ENCODE assay signal across 8 cellular contexts in the genomic region with DNA sequence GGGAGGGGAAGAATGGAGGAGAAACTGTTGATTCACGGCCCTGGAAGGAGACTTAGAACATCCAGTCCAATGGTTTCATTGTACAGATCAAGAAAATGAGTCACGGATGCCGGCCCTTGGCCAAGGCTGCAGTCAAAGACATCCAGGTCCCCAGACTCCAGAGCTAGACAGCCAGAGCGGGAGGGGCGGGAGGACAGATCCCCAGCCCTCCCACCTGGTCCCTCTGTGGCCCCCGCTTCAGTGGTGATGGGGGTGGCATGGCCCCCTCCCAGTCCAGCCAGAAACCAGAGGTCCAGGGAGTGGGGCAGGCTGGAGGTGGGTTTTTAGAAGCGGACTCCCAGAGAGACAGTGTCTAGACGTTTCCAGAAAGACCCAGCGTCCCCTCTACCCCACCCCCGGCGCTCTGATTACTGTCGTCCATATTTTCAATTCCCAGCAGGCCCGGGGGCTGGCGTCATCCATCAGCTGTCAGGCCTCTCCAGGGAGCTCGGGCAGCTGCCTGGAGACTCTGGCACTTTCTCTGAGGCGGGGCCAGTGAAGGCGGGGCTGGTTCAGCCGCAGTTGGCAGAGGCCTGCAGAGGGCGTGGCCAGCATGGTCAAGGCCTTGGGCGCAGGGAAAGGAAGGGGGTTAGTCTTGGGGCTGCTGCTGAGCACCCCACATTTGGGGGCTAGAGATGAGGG. TPM values are rescaled to one million over a fixed set of nuclear protein-coding genes. Genes with fewer than 3 reads are reported as not detected.
DNase-seq lines count a peak whose midpoint lies in the region; ATAC-seq and TF ChIP-seq lines count a peak whose summit lies in the region.

No MANE protein-coding gene starts in this region.

- no peaks in the 10 kb centered on the region for H3K27me3 Mint-ChIP-seq in CD4-positive, alpha-beta T cell

- TF ChIP-seq POLR2A in esophagus squamous epithelium (IDR thresholded peaks at IDR 0.05) (peak in 3 of 4 donors; percentile 11 to 38 (median 11)), vagina (IDR thresholded peaks at IDR 0.05) (peak in 1 of 2 donors; percentile 33)

- peaks cover 4% of the 10 kb centered on the region for H3K4me1 Mint-ChIP-seq in CD4-positive, alpha-beta T cell (ENCODE audit: low read depth)

- CTCF ChIA-PET in CD4-positive, alpha-beta T cell (lab: Charles Lee), result interaction anchor here (0.6 kb wide), 1 partner anchor 214 kb away, joined by 6 read pairs; no protein-coding TSS in a partner anchor

- H3K4me1 ChIP-seq in esophagus squamous epithelium (peaks cover 51 to 100% (median 70%) of the 10 kb centered on the region in 3 donors), mucosa of stomach (ENCODE audit: control insufficient read depth, insufficient read depth, low read length) (peaks cover 82% of the 10 kb centered on the region), vagina (peaks cover 77% of the 10 kb centered on the region)

- H3K4me3 Mint-ChIP-seq in CD4-positive, alpha-beta T cell, result no peak overlapping the region

- no peak for ATAC-seq in CD4-positive, alpha-beta T cell (ENCODE audit: poor library complexity)

- H3K4me3 ChIP-seq in esophagus squamous epithelium (peak overlapping the region; percentile 17 to 66 (median 38)), mucosa of stomach (ENCODE audit: low read length) (peak overlapping the region; percentile 56), vagina (peak overlapping the region; percentile 28 to 34)

- no peak overlapping the region for H3K27ac Mint-ChIP-seq in CD4-positive, alpha-beta T cell

- H3K27me3 ChIP-seq in esophagus squamous epithelium (no peaks in the 10 kb centered on the region), mucosa of stomach (ENCODE audit: control insufficient read depth, insufficient read depth, low read length) (no peaks in the 10 kb centered on the region), vagina (no peaks in the 10 kb centered on the region)
- no peaks in the 10 kb centered on the region for H3K27me3 ChIP-seq in CD4-positive, alpha-beta T cell (ENCODE audit: control insufficient read depth, insufficient read depth, low read length)

- intact Hi-C loops in esophagus squamous epithelium (cut with DNase I), result no loop called here
- intact Hi-C loops in vagina (cut with DNase I), result no loop called here
- intact Hi-C loops in CD4-positive, alpha-beta T cell (cut with DNase I, micrococcal nuclease), result no loop called here

- peak overlapping the region; percentile 96 for H3K9ac ChIP-seq in mucosa of stomach (ENCODE audit: low read length)

- H3K36me3 ChIP-seq in esophagus squamous epithelium, result no peaks in the 10 kb centered on the region
- H3K36me3 ChIP-seq in mucosa of stomach (ENCODE audit: control insufficient read depth, insufficient read depth, low read length), result no peaks in the 10 kb centered on the region
- no peaks in the 10 kb centered on the region for H3K36me3 ChIP-seq in vagina

- TF ChIP-seq CTCF in esophagus squamous epithelium (IDR thresholded peaks at IDR 0.05), result no peak
- no peak for TF ChIP-seq CTCF in vagina (IDR thresholded peaks at IDR 0.05)
- no peak for TF ChIP-seq CTCF in CD4-positive, alpha-beta T cell (IDR thresholded peaks at IDR 0.05)

- POLR2A ChIA-PET in CD4-positive, alpha-beta T cell (lab: Charles Lee), result no interaction called here

- H3K36me3 Mint-ChIP-seq in CD4-positive, alpha-beta T cell (ENCODE audit: low read depth), result no peaks in the 10 kb centered on the region

- H3K27ac ChIP-seq in esophagus squamous epithelium (peak overlapping the region; percentile 98 to 99 (median 98)), vagina (peak overlapping the region; percentile 100)
- no peak overlapping the region for H3K27ac ChIP-seq in CD4-positive, alpha-beta T cell (ENCODE audit: low read depth, low read length)

- H3K9me3 ChIP-seq in esophagus squamous epithelium (no peaks in the 10 kb centered on the region), mucosa of stomach (ENCODE audit: control insufficient read depth, low read length) (no peaks in the 10 kb centered on the region), vagina (no peaks in the 10 kb centered on the region)
- H3K9me3 ChIP-seq in CD4-positive, alpha-beta T cell (ENCODE audit: control insufficient read depth, low read length), result no peaks in the 10 kb centered on the region

- in situ Hi-C loops in SK-MEL-5 (cut with HindIII; ENCODE audit: low pct_unique_long_range_greater_than_20kb, low sequenced_read_pairs), result no loop called here

- WGBS in esophagus squamous epithelium, 2 donors, result 12 to 21% methylated on average over 3 to 6 of the region's 20 CpGs

- peak; percentile 94 for DNase-seq in ELF-1 (ENCODE audit: low read depth, low spot score)
- DNase-seq in NCI-H1105 (lab: John Stamatoyannopoulos, UW), result peak; percentile 89
- peak; percentile 98 for DNase-seq in SK-MEL-5 (ENCODE audit: low read depth, low spot score)
- DNase-seq in esophagus squamous epithelium (lab: John Stamatoyannopoulos, UW), result peak; percentile 24
- peak in 1 of 2 donors; percentile 98 for DNase-seq in vagina (ENCODE audit: extremely low spot score in 2 of 2)
- no peak for DNase-seq in CD4-positive, alpha-beta T cell
- no peak for DNase-seq in stimulated activated CD4-positive, alpha-beta T cell treated with anti-CD3 and anti-CD28 coated beads, Interleukin-1b, Interleukin-23, amount 100 ng/mL, for 48 hours

- H3K9me3 Mint-ChIP-seq in CD4-positive, alpha-beta T cell, result no peaks in the 10 kb centered on the region

RNA-seq across cellular contexts. Expression of a gene that starts 8.0 kb away (rescaled TPM):
- total RNA-seq in SK-MEL-5 (2014; rRNA removed; shearing (Covaris generic)), result 84.7 and 92.2 TPM in 2 replicates
- 925 and 1,406 TPM in 2 replicates for polyA plus RNA-seq in SK-MEL-5 (2015; cell fraction: cytosol; rRNA removed)
- 91.6 and 136 TPM in 2 replicates for polyA plus RNA-seq in SK-MEL-5 (2015; cell fraction: nucleus; rRNA removed)
- total RNA-seq in esophagus squamous epithelium (1,000 to 10,000 TPM; 2,415 to 6,888 (median 3,249) TPM), vagina (3,606 TPM)
- total RNA-seq in CD4-positive, alpha-beta T cell, result 10 to 100 TPM; 38.0 to 38.6 TPM

Comparison
In these comparisons a context has a peak if more than half of its experiments do, and no peak if none do; other contexts are left out.
1. DNase-seq: peak in ELF-1 (single experiment), NCI-H1105 (single experiment), SK-MEL-5 (single experiment) and esophagus squamous epithelium (single experiment); none in CD4-positive, alpha-beta T cell (0 of 10) and stimulated activated CD4-positive, alpha-beta T cell treated with anti-CD3 and anti-CD28 coated beads, Interleukin-1b, Interleukin-23, amount 100 ng/mL, for 48 hours (single experiment).
2. RNA of a gene that starts 8.0 kb away (total RNA-seq): 2,415 to 6,888 TPM in esophagus squamous epithelium and 3,606 TPM in vagina (single experiment); 84.7 to 92.2 TPM in SK-MEL-5 and 38.0 to 38.6 TPM in CD4-positive, alpha-beta T cell; every median in the first group is over 10 times any median in the second.
3. Peak in every context shown above with its lines, with median percentiles within 50 percentile points of each other: H3K4me3 ChIP-seq.